Comparison of ENCODE assay signal across 8 cellular contexts in the genomic region with DNA sequence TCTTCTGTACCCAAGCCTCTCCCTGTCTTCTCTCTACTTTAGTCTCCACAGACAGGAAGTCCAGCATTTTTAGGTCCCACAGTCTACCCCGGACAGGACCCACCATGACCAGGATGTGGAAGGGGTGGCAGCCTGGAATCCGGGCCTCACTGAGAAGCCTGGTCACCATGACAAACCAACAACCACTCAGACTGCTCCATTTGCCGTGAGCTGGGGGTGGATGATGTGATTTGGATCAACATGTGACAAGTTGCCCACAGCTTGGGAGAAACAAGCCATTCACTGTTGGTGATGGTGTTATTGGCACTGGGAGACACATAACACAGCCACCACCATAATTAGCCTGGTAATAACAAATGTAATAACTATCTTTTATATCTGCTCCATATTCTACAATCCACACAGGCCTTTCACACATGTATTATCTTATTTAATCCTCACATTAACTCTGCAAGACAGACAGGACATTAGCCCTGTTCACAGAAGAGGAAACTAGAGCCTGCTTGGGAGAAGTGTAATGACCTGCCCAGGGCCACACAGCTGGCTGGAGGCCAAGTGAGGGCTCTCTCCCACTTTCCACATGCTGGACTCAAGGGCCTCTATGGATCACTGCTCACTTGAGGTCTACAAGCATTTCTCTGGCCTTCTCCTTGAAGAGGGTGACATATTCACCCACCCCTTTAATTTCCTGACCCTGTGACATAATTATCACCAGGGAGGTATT. TPM values are rescaled to one million over a fixed set of nuclear protein-coding genes. Genes with fewer than 3 reads are reported as not detected.
DNase-seq lines count a peak whose midpoint lies in the region; ATAC-seq and TF ChIP-seq lines count a peak whose summit lies in the region.

No MANE protein-coding gene starts in this region.

- H3K9me3 ChIP-seq in thyroid gland: no peaks in the 10 kb centered on the region

- H3K27ac ChIP-seq in angular gyrus (ENCODE audit: low read depth, low read length): peak overlapping the region; percentile 96
- H3K27ac ChIP-seq in thyroid gland: peak overlapping the region; percentile 13 to 64 (median 48)

- peak overlapping the region; percentile 23 for H3K27ac Mint-ChIP-seq in activated CD8-positive, alpha-beta T cell treated with anti-CD3 and anti-CD28 coated beads for 36 hours
- no peak overlapping the region for H3K27ac Mint-ChIP-seq in activated CD8-positive, alpha-beta T cell treated with anti-CD3 and anti-CD28 coated beads, Interleukin-2, amount 10 ng/mL, durations not matched to agents 7 days and 5 days
- peak overlapping the region; percentile 21 for H3K27ac Mint-ChIP-seq in memory B cell

- H3K4me1 Mint-ChIP-seq in activated CD8-positive, alpha-beta T cell treated with anti-CD3 and anti-CD28 coated beads for 36 hours (ENCODE audit: low read depth): peaks cover 56% of the 10 kb centered on the region
- H3K4me1 Mint-ChIP-seq in activated CD8-positive, alpha-beta T cell treated with anti-CD3 and anti-CD28 coated beads, Interleukin-2, amount 10 ng/mL, durations not matched to agents 7 days and 5 days (ENCODE audit: low read depth): peaks cover 50% of the 10 kb centered on the region
- peaks cover 29% of the 10 kb centered on the region for H3K4me1 Mint-ChIP-seq in memory B cell

- H3K27me3 ChIP-seq in thyroid gland: no peaks in the 10 kb centered on the region

- H3K4me1 ChIP-seq in thyroid gland: peaks cover 9 to 22% of the 10 kb centered on the region in 2 donors

- no peaks in the 10 kb centered on the region for H3K27me3 Mint-ChIP-seq in activated CD8-positive, alpha-beta T cell treated with anti-CD3 and anti-CD28 coated beads for 36 hours
- H3K27me3 Mint-ChIP-seq in activated CD8-positive, alpha-beta T cell treated with anti-CD3 and anti-CD28 coated beads, Interleukin-2, amount 10 ng/mL, durations not matched to agents 7 days and 5 days (ENCODE audit: low read depth): no peaks in the 10 kb centered on the region
- no peaks in the 10 kb centered on the region for H3K27me3 Mint-ChIP-seq in memory B cell

- H3K4me3 Mint-ChIP-seq in activated CD8-positive, alpha-beta T cell treated with anti-CD3 and anti-CD28 coated beads for 36 hours: no peak overlapping the region
- H3K4me3 Mint-ChIP-seq in activated CD8-positive, alpha-beta T cell treated with anti-CD3 and anti-CD28 coated beads, Interleukin-2, amount 10 ng/mL, durations not matched to agents 7 days and 5 days: no peak overlapping the region
- H3K4me3 Mint-ChIP-seq in memory B cell: no peak overlapping the region

- no peak for DNase-seq in activated CD8-positive, alpha-beta T cell treated with anti-CD3 and anti-CD28 coated beads for 36 hours
- DNase-seq in activated CD8-positive, alpha-beta T cell treated with anti-CD3 and anti-CD28 coated beads, Interleukin-2, amount 10 ng/mL, durations not matched to agents 7 days and 5 days: no peak
- DNase-seq in memory B cell (ENCODE audit: low spot score in 2 of 2): no peak
- DNase-seq in thyroid gland: peak; percentile 78 to 79
- no peak for DNase-seq in DMS 273 treated with DMSO at 0.1 percent for 48 hours (lab: John Stamatoyannopoulos, UW)
- DNase-seq in omental fat pad (ENCODE audit: low spot score): no peak

- H3K36me3 Mint-ChIP-seq in activated CD8-positive, alpha-beta T cell treated with anti-CD3 and anti-CD28 coated beads for 36 hours (ENCODE audit: low read depth): peaks cover 67% of the 10 kb centered on the region
- peaks cover 84% of the 10 kb centered on the region for H3K36me3 Mint-ChIP-seq in activated CD8-positive, alpha-beta T cell treated with anti-CD3 and anti-CD28 coated beads, Interleukin-2, amount 10 ng/mL, durations not matched to agents 7 days and 5 days (ENCODE audit: low read depth)
- H3K36me3 Mint-ChIP-seq in memory B cell: peaks cover 46% of the 10 kb centered on the region

- peaks cover 86 to 90% of the 10 kb centered on the region in 2 donors for H3K36me3 ChIP-seq in thyroid gland

- POLR2A ChIA-PET in activated CD8-positive, alpha-beta T cell treated with anti-CD3 and anti-CD28 coated beads for 36 hours (lab: Charles Lee): interaction anchor here (0.8 to 1.3 kb wide), 4 partner anchors 12 to 69 kb away, joined by 3 to 4 read pairs (median 4); no protein-coding TSS in a partner anchor
- POLR2A ChIA-PET in activated CD8-positive, alpha-beta T cell treated with anti-CD3 and anti-CD28 coated beads, Interleukin-2, amount 10 ng/mL, durations not matched to agents 7 days and 5 days (lab: Charles Lee): no interaction called here

- CTCF ChIA-PET in activated CD8-positive, alpha-beta T cell treated with anti-CD3 and anti-CD28 coated beads for 36 hours (lab: Charles Lee): interaction anchor here (1.8 to 2.0 kb wide), 2 partner anchors 27 to 92 kb away, joined by 6 to 10 read pairs; no protein-coding TSS in a partner anchor
- CTCF ChIA-PET in activated CD8-positive, alpha-beta T cell treated with anti-CD3 and anti-CD28 coated beads, Interleukin-2, amount 10 ng/mL, durations not matched to agents 7 days and 5 days (lab: Charles Lee): interaction anchor here (0.6 to 1.4 kb wide), 5 partner anchors 24 to 132 kb away, joined by 3 to 4 read pairs (median 4); no protein-coding TSS in a partner anchor

- H3K9me3 Mint-ChIP-seq in activated CD8-positive, alpha-beta T cell treated with anti-CD3 and anti-CD28 coated beads for 36 hours: no peaks in the 10 kb centered on the region
- H3K9me3 Mint-ChIP-seq in activated CD8-positive, alpha-beta T cell treated with anti-CD3 and anti-CD28 coated beads, Interleukin-2, amount 10 ng/mL, durations not matched to agents 7 days and 5 days (ENCODE audit: insufficient read depth): no peaks in the 10 kb centered on the region
- H3K9me3 Mint-ChIP-seq in memory B cell: no peaks in the 10 kb centered on the region

- no peak overlapping the region for H3K4me3 ChIP-seq in thyroid gland (replicated peaks in 1 of 3)

- no peak for TF ChIP-seq POLR2A in thyroid gland (IDR thresholded peaks at IDR 0.05)

- no peak for ATAC-seq in activated CD8-positive, alpha-beta T cell treated with anti-CD3 and anti-CD28 coated beads for 36 hours
- no peak for ATAC-seq in activated CD8-positive, alpha-beta T cell treated with anti-CD3 and anti-CD28 coated beads, Interleukin-2, amount 10 ng/mL, durations not matched to agents 7 days and 5 days
- no peak for ATAC-seq in memory B cell (ENCODE audit: low read depth)
- ATAC-seq in omental fat pad (ENCODE audit: low FRiP score): no peak
- no peak for ATAC-seq in GM18868 (IDR thresholded peaks at IDR 0.05; ENCODE audit: unreplicated experiment)

- WGBS in thyroid gland, 2 donors: 66 to 74% methylated on average over 3 of the region's 3 CpGs

- TF ChIP-seq CTCF in activated CD8-positive, alpha-beta T cell treated with anti-CD3 and anti-CD28 coated beads for 36 hours (IDR thresholded peaks at IDR 0.05): no peak
- no peak for TF ChIP-seq CTCF in thyroid gland (IDR thresholded peaks at IDR 0.05)
- TF ChIP-seq CTCF in omental fat pad (IDR thresholded peaks at IDR 0.05): no peak

- intact Hi-C loops in activated CD8-positive, alpha-beta T cell treated with anti-CD3 and anti-CD28 coated beads for 36 hours (cut with micrococcal nuclease): no loop called here
- intact Hi-C loops in thyroid gland (cut with DNase I): no loop called here

RNA-seq across cellular contexts. Expression of gene MEF2D, which starts 22.9 kb away (rescaled TPM):
- total RNA-seq in activated CD8-positive, alpha-beta T cell treated with anti-CD3 and anti-CD28 coated beads for 36 hours: 10 to 100 TPM; 35.3 to 35.8 TPM
- total RNA-seq in activated CD8-positive, alpha-beta T cell treated with anti-CD3 and anti-CD28 coated beads, Interleukin-2, amount 10 ng/mL, durations not matched to agents 7 days and 5 days: 10 to 100 TPM; 34.8 to 40.1 TPM
- 10 to 100 TPM; 26.4 to 80.6 (median 32.0) TPM for total RNA-seq in thyroid gland
- total RNA-seq in omental fat pad: 10 to 100 TPM; 22.8 to 33.8 (median 28.1) TPM

Comparison
In these comparisons a context has a peak if more than half of its experiments do, and no peak if none do; other contexts are left out.
1. DNase-seq: peak in thyroid gland (2 of 2); none in activated CD8-positive, alpha-beta T cell treated with anti-CD3 and anti-CD28 coated beads for 36 hours (single experiment), activated CD8-positive, alpha-beta T cell treated with anti-CD3 and anti-CD28 coated beads, Interleukin-2, amount 10 ng/mL, durations not matched to agents 7 days and 5 days (single experiment), memory B cell (0 of 2), DMS 273 treated with DMSO at 0.1 percent for 48 hours (single experiment) and omental fat pad (single experiment).